Comparison of ENCODE assay signal across 12 cellular contexts in genomic region chr7:77858278-77858677, GRCh38. TPM values are rescaled to one million over a fixed set of nuclear protein-coding genes. Genes with fewer than 3 reads are reported as not detected.
A peak's percentile ranks its signal among the peaks of the same experiment; 100 is the strongest.
DNase-seq lines count a peak whose midpoint lies in the region; ATAC-seq, FAIRE-seq and TF ChIP-seq lines count a peak whose summit lies in the region.
"Had no signal": no experiment of that assay in that cellular context is flagged by ENCODE, and none has a peak within 500 bp of the region (broad histone marks: within the 10 kb centered on the region; RNA-seq: fewer than 3 reads in every experiment).

No MANE protein-coding gene starts in this region.

- intact Hi-C loops in left ventricle myocardium superior (cut with micrococcal nuclease): no loop called here

- H3K36me3 Mint-ChIP-seq in memory B cell: peaks cover 19% of the 10 kb centered on the region

- peak overlapping the region; percentile 89 for H3K27ac Mint-ChIP-seq in memory B cell

- ATAC-seq in GM18498 (IDR thresholded peaks at IDR 0.05; ENCODE audit: unreplicated experiment) (peak; percentile 50), GM19463 (IDR thresholded peaks at IDR 0.05; ENCODE audit: unreplicated experiment) (peak; percentile 66), HG03354 (IDR thresholded peaks at IDR 0.05; ENCODE audit: poor library complexity, severe bottlenecking, unreplicated experiment) (peak; percentile 62), memory B cell (ENCODE audit: low read depth) (no peak), left ventricle myocardium superior (no peak), HG03469 (IDR thresholded peaks at IDR 0.05; ENCODE audit: unreplicated experiment) (no peak)

- no peak overlapping the region for H3K4me3 Mint-ChIP-seq in memory B cell

- no peak for FAIRE-seq in GM12891 (lab: Jason Lieb, UNC)
- FAIRE-seq: astrocyte had no signal

- DNase-seq in memory B cell (ENCODE audit: low spot score in 2 of 2): no peak
- no peak for DNase-seq in left ventricle myocardium superior
- DNase-seq in GM12891 (ENCODE audit: insufficient read length, low spot score): no peak
- no peak for DNase-seq in germinal center (ENCODE audit: low spot score)
- DNase-seq: mesendoderm, NCI-H2081, WERI-Rb-1 had no signal

- no peaks in the 10 kb centered on the region for H3K27me3 Mint-ChIP-seq in memory B cell

- H3K9me3 Mint-ChIP-seq in memory B cell: no peaks in the 10 kb centered on the region

- no peak for TF ChIP-seq POLR2A in GM12891 (IDR thresholded peaks at IDR 0.05; ENCODE audit: low read depth, low read length)

- peaks cover 31% of the 10 kb centered on the region for H3K4me1 Mint-ChIP-seq in memory B cell

TF ChIP-seq in GM12891, 5 proteins besides CTCF, POLR2A, EP300 and RAD21:
- no peak for TF ChIP-seq POU2F2 (IDR thresholded peaks at IDR 0.05; ENCODE audit: low read depth, low read length)
- no peak for TF ChIP-seq PAX5 (IDR thresholded peaks at IDR 0.05; ENCODE audit: insufficient read depth, low read length, severe bottlenecking)
- TF ChIP-seq TAF1 (IDR thresholded peaks at IDR 0.05; ENCODE audit: low read depth, low read length): no peak
- no peak for TF ChIP-seq SPI1 (IDR thresholded peaks at IDR 0.05; ENCODE audit: low read depth, low read length)
- no peak for TF ChIP-seq POLR2AphosphoS5 (IDR thresholded peaks at IDR 0.05; ENCODE audit: low read depth, low read length)
TF ChIP-seq in GM12891: peak in this region for 0.

RNA-seq across cellular contexts. Expression of gene PHTF2, which starts 59.7 kb away (rescaled TPM):
- 22.3 TPM for total RNA-seq in left ventricle myocardium superior
- polyA plus RNA-seq in GM12891 (2012; ENCODE audit: low read depth, missing spikeins): 10.7 TPM

Comparison
In these comparisons a context has a peak if more than half of its experiments do, and no peak if none do; other contexts are left out.
1. ATAC-seq: peak in GM18498 (single experiment), GM19463 (single experiment) and HG03354 (single experiment); none in memory B cell (single experiment), left ventricle myocardium superior (single experiment) and HG03469 (single experiment).